Comparison of ENCODE assay signal across 10 cellular contexts in genomic region chr15:58260911-58261267, GRCh38.
DNase-seq lines count a peak whose midpoint lies in the region; ATAC-seq and TF ChIP-seq lines count a peak whose summit lies in the region.
"Had no signal": no experiment of that assay in that cellular context is flagged by ENCODE, and none has a peak within 500 bp of the region (broad histone marks: within the 10 kb centered on the region; RNA-seq: fewer than 3 reads in every experiment).

No MANE protein-coding gene starts in this region.

- intact Hi-C loops in A673 (cut with micrococcal nuclease; ENCODE audit: unreplicated experiment) = no loop called here
- intact Hi-C loops in heart right ventricle (cut with DNase I) = loop anchor here in 2 of 10 donors (10.0 kb wide), 4 partner anchors 284 to 494 kb away; no protein-coding TSS in a partner anchor

- no peak overlapping the region for H3K4me3 Mint-ChIP-seq in mesothelial cell of epicardium
- H3K4me3 Mint-ChIP-seq: activated T-helper 17 cell treated with anti-CD3 and anti-CD28 coated beads, Interleukin-2, amount 50 U/mL, for 72 hours had no signal

- BruUV-seq in A673 (replicated peaks; lab: Mats Ljungman, UMichigan) = no TSS peak

- no peak overlapping the region for H3K4me3 ChIP-seq in A673 (ENCODE audit: low read depth, low read length, poor library complexity, severe bottlenecking)
- no peak overlapping the region for H3K4me3 ChIP-seq in heart right ventricle

- peak; percentile 11 for DNase-seq in A673 (ENCODE audit: low spot score)
- peak; percentile 54 for DNase-seq in HPDE6-E6E7 (ENCODE audit: extremely low spot score)
- peak; percentile 49 for DNase-seq in RWPE1 (ENCODE audit: low spot score)
- DNase-seq in heart right ventricle = peak; percentile 34 to 61
- DNase-seq in NOMO-1 treated with DMSO at 0.1 percent for 48 hours (lab: John Stamatoyannopoulos, UW; ENCODE audit: unreplicated experiment) = no peak
- no peak for DNase-seq in NK-92 (lab: John Stamatoyannopoulos, UW; ENCODE audit: unreplicated experiment)
- no peak for DNase-seq in mesothelial cell of epicardium (ENCODE audit: low spot score in 2 of 2, unreplicated experiment in 2 of 2)
- DNase-seq: caudate nucleus had no signal

- POLR2A ChIA-PET in A673 (lab: Charles Lee; ENCODE audit: low non-redundant PET) (no interaction called here), RWPE1 (lab: Yijun Ruan, JAX; ENCODE audit: low non-redundant PET) (no interaction called here)

- no peaks in the 10 kb centered on the region for H3K27me3 ChIP-seq in A673 (replicated peaks; ENCODE audit: insufficient read depth, low read depth, low read length, poor library complexity)
- H3K27me3 ChIP-seq in heart right ventricle = no peaks in the 10 kb centered on the region

- H3K27me3 Mint-ChIP-seq in mesothelial cell of epicardium (ENCODE audit: low read depth) = peaks cover 8% of the 10 kb centered on the region

- H3K4me1 Mint-ChIP-seq in mesothelial cell of epicardium = peaks cover 32% of the 10 kb centered on the region
- H3K4me1 Mint-ChIP-seq: activated T-helper 17 cell treated with anti-CD3 and anti-CD28 coated beads, Interleukin-2, amount 50 U/mL, for 72 hours had no signal

- TF ChIP-seq CTCF in A673 (conservative IDR thresholded peaks at IDR 0.05; ENCODE audit: low read depth, low read length) = no peak
- TF ChIP-seq CTCF in RWPE1 (conservative IDR thresholded peaks at IDR 0.05; ENCODE audit: low read depth) = no peak
- no peak for TF ChIP-seq CTCF in heart right ventricle (IDR thresholded peaks at IDR 0.05)
- TF ChIP-seq CTCF in mesothelial cell of epicardium (IDR thresholded peaks at IDR 0.05; ENCODE audit: unreplicated experiment) = no peak

- WGBS in heart right ventricle, 2 donors = 46 to 67% methylated on average over 2 of the region's 2 CpGs

- H3K9me3 ChIP-seq in A673 (ENCODE audit: low read depth, low read length, poor library complexity, severe bottlenecking) (no peaks in the 10 kb centered on the region), heart right ventricle (no peaks in the 10 kb centered on the region)

- H3K27ac Mint-ChIP-seq in mesothelial cell of epicardium = no peak overlapping the region
- H3K27ac Mint-ChIP-seq: activated T-helper 17 cell treated with anti-CD3 and anti-CD28 coated beads, Interleukin-2, amount 50 U/mL, for 72 hours had no signal

- no peaks in the 10 kb centered on the region for H3K4me1 ChIP-seq in A673 (ENCODE audit: insufficient read depth, low read length, poor library complexity, severe bottlenecking)
- peaks cover 0 to 21% (median 12%) of the 10 kb centered on the region in 9 donors for H3K4me1 ChIP-seq in heart right ventricle

- no peaks in the 10 kb centered on the region for H3K9me3 Mint-ChIP-seq in mesothelial cell of epicardium
- H3K9me3 Mint-ChIP-seq: activated T-helper 17 cell treated with anti-CD3 and anti-CD28 coated beads, Interleukin-2, amount 50 U/mL, for 72 hours had no signal

- H3K36me3 Mint-ChIP-seq in mesothelial cell of epicardium = peaks cover under 1% of the 10 kb centered on the region

- no peaks in the 10 kb centered on the region for H3K36me3 ChIP-seq in A673 (ENCODE audit: insufficient read depth, low read length, poor library complexity, severe bottlenecking)
- no peaks in the 10 kb centered on the region for H3K36me3 ChIP-seq in heart right ventricle

- ATAC-seq in heart right ventricle (peak; percentile 37 to 89 (median 78)), HG03565 (IDR thresholded peaks at IDR 0.05; ENCODE audit: unreplicated experiment) (no peak)
- ATAC-seq: activated T-helper 17 cell treated with anti-CD3 and anti-CD28 coated beads, Interleukin-2, amount 50 U/mL, for 72 hours had no signal

- H3K27ac ChIP-seq in A673 (ENCODE audit: low read depth, low read length, poor library complexity, severe bottlenecking) (no peak overlapping the region), RWPE1 (peak overlapping the region; percentile 64), heart right ventricle (peak overlapping the region; percentile 43 to 77 (median 70))

- CTCF ChIA-PET in A673 (lab: Charles Lee) (no interaction called here), RWPE1 (lab: Yijun Ruan, JAX) (interaction anchor here (0.5 kb wide), 1 partner anchor 303 kb away, joined by 3 read pairs; no protein-coding TSS in a partner anchor)

Comparison
In these comparisons a context has a peak if more than half of its experiments do, and no peak if none do; other contexts are left out.
1. DNase-seq: peak in A673 (single experiment), HPDE6-E6E7 (single experiment), RWPE1 (single experiment) and heart right ventricle (2 of 2); none in NOMO-1 treated with DMSO at 0.1 percent for 48 hours (single experiment), NK-92 (single experiment) and mesothelial cell of epicardium (0 of 2).